In genomic region chr11:119121008-119121810, GRCh38 we compare ENCODE assay signal across 1 cellular context.
TF ChIP-seq lines count a peak whose summit lies in the region.

A gene with protein sequence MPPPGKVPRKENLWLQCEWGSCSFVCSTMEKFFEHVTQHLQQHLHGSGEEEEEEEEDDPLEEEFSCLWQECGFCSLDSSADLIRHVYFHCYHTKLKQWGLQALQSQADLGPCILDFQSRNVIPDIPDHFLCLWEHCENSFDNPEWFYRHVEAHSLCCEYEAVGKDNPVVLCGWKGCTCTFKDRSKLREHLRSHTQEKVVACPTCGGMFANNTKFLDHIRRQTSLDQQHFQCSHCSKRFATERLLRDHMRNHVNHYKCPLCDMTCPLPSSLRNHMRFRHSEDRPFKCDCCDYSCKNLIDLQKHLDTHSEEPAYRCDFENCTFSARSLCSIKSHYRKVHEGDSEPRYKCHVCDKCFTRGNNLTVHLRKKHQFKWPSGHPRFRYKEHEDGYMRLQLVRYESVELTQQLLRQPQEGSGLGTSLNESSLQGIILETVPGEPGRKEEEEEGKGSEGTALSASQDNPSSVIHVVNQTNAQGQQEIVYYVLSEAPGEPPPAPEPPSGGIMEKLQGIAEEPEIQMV (plus strand): TSS chr11:119121580. CDS start chr11:119126945, 5,365 bp downstream.

TF ChIP-seq in GM12878, 131 proteins besides CTCF, POLR2A, EP300 and RAD21 (continued from another document and continues in another):
- no peak for TF ChIP-seq ZNF592 (IDR thresholded peaks at IDR 0.05)
- peak; percentile 23; the same call in 1 of the 2 replicates for TF ChIP-seq ZNF24 (IDR thresholded peaks at IDR 0.05)
- no peak; the same call in 1 of the 2 replicates for TF ChIP-seq TBL1XR1 (IDR thresholded peaks at IDR 0.05; ENCODE audit: low read depth, low read length)
- TF ChIP-seq RB1 (IDR thresholded peaks at IDR 0.05; ENCODE audit: borderline replicate concordance) = 0 out of 2 replicates have a peak, but pooled peaks have one; percentile 26
- TF ChIP-seq GATAD2B (conservative IDR thresholded peaks at IDR 0.05; ENCODE audit: low read depth) = no peak
- TF ChIP-seq RFX5 (IDR thresholded peaks at IDR 0.05; ENCODE audit: low read depth, low read length) = no peak
- TF ChIP-seq GABPA (IDR thresholded peaks at IDR 0.05; ENCODE audit: low read depth) = peak; percentile 85
- no peak for TF ChIP-seq MYB (IDR thresholded peaks at IDR 0.05; ENCODE audit: borderline replicate concordance, low read depth, low read length)
- no peak for TF ChIP-seq BCL11A (IDR thresholded peaks at IDR 0.05; ENCODE audit: low read depth, low read length)
- TF ChIP-seq BMI1 (IDR thresholded peaks at IDR 0.05; ENCODE audit: borderline replicate concordance) = peak; percentile 49; the same call in 1 of the 2 replicates
- no peak for TF ChIP-seq NR2C2 (IDR thresholded peaks at IDR 0.05; ENCODE audit: borderline replicate concordance, control insufficient read depth, insufficient read length, low read depth)
- TF ChIP-seq, protein P1, sequence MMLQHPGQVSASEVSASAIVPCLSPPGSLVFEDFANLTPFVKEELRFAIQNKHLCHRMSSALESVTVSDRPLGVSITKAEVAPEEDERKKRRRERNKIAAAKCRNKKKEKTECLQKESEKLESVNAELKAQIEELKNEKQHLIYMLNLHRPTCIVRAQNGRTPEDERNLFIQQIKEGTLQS (IDR thresholded peaks at IDR 0.05; ENCODE audit: borderline replicate concordance, extremely low read depth, low read depth, low read length) = peak; percentile 91
- TF ChIP-seq JUND (IDR thresholded peaks at IDR 0.05; ENCODE audit: low read depth, low read length) = no peak
- TF ChIP-seq, protein P2, sequence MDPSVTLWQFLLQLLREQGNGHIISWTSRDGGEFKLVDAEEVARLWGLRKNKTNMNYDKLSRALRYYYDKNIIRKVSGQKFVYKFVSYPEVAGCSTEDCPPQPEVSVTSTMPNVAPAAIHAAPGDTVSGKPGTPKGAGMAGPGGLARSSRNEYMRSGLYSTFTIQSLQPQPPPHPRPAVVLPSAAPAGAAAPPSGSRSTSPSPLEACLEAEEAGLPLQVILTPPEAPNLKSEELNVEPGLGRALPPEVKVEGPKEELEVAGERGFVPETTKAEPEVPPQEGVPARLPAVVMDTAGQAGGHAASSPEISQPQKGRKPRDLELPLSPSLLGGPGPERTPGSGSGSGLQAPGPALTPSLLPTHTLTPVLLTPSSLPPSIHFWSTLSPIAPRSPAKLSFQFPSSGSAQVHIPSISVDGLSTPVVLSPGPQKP (IDR thresholded peaks at IDR 0.05; ENCODE audit: low read depth, low read length) = peak; percentile 54; the same call in 1 of the 2 replicates
- peak; percentile 58 for TF ChIP-seq ATF7 (IDR thresholded peaks at IDR 0.05; ENCODE audit: low read depth)
- TF ChIP-seq LARP7 (IDR thresholded peaks at IDR 0.05) = no peak; the same call in 1 of the 2 replicates
- peak; percentile 100 for TF ChIP-seq NRF1 (conservative IDR thresholded peaks at IDR 0.05; ENCODE audit: low read depth, low read length)
- TF ChIP-seq CREB1 (IDR thresholded peaks at IDR 0.05; ENCODE audit: low read depth) = no peak; the same call in 1 of the 2 replicates
- TF ChIP-seq, protein P3, sequence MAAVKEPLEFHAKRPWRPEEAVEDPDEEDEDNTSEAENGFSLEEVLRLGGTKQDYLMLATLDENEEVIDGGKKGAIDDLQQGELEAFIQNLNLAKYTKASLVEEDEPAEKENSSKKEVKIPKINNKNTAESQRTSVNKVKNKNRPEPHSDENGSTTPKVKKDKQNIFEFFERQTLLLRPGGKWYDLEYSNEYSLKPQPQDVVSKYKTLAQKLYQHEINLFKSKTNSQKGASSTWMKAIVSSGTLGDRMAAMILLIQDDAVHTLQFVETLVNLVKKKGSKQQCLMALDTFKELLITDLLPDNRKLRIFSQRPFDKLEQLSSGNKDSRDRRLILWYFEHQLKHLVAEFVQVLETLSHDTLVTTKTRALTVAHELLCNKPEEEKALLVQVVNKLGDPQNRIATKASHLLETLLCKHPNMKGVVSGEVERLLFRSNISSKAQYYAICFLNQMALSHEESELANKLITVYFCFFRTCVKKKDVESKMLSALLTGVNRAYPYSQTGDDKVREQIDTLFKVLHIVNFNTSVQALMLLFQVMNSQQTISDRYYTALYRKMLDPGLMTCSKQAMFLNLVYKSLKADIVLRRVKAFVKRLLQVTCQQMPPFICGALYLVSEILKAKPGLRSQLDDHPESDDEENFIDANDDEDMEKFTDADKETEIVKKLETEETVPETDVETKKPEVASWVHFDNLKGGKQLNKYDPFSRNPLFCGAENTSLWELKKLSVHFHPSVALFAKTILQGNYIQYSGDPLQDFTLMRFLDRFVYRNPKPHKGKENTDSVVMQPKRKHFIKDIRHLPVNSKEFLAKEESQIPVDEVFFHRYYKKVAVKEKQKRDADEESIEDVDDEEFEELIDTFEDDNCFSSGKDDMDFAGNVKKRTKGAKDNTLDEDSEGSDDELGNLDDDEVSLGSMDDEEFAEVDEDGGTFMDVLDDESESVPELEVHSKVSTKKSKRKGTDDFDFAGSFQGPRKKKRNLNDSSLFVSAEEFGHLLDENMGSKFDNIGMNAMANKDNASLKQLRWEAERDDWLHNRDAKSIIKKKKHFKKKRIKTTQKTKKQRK (IDR thresholded peaks at IDR 0.05; ENCODE audit: low read depth, low read length) = peak; percentile 58
- TF ChIP-seq, protein P4, sequence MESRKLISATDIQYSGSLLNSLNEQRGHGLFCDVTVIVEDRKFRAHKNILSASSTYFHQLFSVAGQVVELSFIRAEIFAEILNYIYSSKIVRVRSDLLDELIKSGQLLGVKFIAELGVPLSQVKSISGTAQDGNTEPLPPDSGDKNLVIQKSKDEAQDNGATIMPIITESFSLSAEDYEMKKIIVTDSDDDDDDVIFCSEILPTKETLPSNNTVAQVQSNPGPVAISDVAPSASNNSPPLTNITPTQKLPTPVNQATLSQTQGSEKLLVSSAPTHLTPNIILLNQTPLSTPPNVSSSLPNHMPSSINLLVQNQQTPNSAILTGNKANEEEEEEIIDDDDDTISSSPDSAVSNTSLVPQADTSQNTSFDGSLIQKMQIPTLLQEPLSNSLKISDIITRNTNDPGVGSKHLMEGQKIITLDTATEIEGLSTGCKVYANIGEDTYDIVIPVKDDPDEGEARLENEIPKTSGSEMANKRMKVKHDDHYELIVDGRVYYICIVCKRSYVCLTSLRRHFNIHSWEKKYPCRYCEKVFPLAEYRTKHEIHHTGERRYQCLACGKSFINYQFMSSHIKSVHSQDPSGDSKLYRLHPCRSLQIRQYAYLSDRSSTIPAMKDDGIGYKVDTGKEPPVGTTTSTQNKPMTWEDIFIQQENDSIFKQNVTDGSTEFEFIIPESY (IDR thresholded peaks at IDR 0.05) = no peak
- TF ChIP-seq, protein P5, sequence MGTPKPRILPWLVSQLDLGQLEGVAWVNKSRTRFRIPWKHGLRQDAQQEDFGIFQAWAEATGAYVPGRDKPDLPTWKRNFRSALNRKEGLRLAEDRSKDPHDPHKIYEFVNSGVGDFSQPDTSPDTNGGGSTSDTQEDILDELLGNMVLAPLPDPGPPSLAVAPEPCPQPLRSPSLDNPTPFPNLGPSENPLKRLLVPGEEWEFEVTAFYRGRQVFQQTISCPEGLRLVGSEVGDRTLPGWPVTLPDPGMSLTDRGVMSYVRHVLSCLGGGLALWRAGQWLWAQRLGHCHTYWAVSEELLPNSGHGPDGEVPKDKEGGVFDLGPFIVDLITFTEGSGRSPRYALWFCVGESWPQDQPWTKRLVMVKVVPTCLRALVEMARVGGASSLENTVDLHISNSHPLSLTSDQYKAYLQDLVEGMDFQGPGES (IDR thresholded peaks at IDR 0.05) = peak; percentile 68; the same call in 1 of the 2 replicates
- no peak for TF ChIP-seq PAX8 (IDR thresholded peaks at IDR 0.05)
- no peak for TF ChIP-seq JUNB (IDR thresholded peaks at IDR 0.05)
- TF ChIP-seq SREBF1 (IDR thresholded peaks at IDR 0.05; ENCODE audit: low read length) = no peak
- 0 out of 2 replicates have a peak, but pooled peaks have one; percentile 13 for TF ChIP-seq CBFB (IDR thresholded peaks at IDR 0.05; ENCODE audit: low read depth)
- TF ChIP-seq, protein P6, sequence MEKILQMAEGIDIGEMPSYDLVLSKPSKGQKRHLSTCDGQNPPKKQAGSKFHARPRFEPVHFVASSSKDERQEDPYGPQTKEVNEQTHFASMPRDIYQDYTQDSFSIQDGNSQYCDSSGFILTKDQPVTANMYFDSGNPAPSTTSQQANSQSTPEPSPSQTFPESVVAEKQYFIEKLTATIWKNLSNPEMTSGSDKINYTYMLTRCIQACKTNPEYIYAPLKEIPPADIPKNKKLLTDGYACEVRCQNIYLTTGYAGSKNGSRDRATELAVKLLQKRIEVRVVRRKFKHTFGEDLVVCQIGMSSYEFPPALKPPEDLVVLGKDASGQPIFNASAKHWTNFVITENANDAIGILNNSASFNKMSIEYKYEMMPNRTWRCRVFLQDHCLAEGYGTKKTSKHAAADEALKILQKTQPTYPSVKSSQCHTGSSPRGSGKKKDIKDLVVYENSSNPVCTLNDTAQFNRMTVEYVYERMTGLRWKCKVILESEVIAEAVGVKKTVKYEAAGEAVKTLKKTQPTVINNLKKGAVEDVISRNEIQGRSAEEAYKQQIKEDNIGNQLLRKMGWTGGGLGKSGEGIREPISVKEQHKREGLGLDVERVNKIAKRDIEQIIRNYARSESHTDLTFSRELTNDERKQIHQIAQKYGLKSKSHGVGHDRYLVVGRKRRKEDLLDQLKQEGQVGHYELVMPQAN (conservative IDR thresholded peaks at IDR 0.05) = peak; percentile 85; the same call in 1 of the 2 replicates
- no peak; the same call in 1 of the 2 replicates for TF ChIP-seq ZBTB4 (CRISPR knock-in tag; IDR thresholded peaks at IDR 0.05)
- TF ChIP-seq ZNF622 (IDR thresholded peaks at IDR 0.05) = no peak
- no peak for TF ChIP-seq KDM1A (IDR thresholded peaks at IDR 0.05; ENCODE audit: borderline replicate concordance)
- no peak for TF ChIP-seq ATF2 (IDR thresholded peaks at IDR 0.05; ENCODE audit: low read length)
- TF ChIP-seq HDGF (IDR thresholded peaks at IDR 0.05) = peak; percentile 79; the same call in 1 of the 2 replicates
- no peak for TF ChIP-seq EZH2 (IDR thresholded peaks at IDR 0.05; ENCODE audit: borderline replicate concordance, control insufficient read depth, low read depth, low read length)
- TF ChIP-seq CREM (IDR thresholded peaks at IDR 0.05; ENCODE audit: low read depth) = peak; percentile 1; the same call in 1 of the 2 replicates
- no peak for TF ChIP-seq IRF5 (IDR thresholded peaks at IDR 0.05; ENCODE audit: borderline replicate concordance)
